Comparison of ENCODE assay signal across 1 cellular context in the genomic region with DNA sequence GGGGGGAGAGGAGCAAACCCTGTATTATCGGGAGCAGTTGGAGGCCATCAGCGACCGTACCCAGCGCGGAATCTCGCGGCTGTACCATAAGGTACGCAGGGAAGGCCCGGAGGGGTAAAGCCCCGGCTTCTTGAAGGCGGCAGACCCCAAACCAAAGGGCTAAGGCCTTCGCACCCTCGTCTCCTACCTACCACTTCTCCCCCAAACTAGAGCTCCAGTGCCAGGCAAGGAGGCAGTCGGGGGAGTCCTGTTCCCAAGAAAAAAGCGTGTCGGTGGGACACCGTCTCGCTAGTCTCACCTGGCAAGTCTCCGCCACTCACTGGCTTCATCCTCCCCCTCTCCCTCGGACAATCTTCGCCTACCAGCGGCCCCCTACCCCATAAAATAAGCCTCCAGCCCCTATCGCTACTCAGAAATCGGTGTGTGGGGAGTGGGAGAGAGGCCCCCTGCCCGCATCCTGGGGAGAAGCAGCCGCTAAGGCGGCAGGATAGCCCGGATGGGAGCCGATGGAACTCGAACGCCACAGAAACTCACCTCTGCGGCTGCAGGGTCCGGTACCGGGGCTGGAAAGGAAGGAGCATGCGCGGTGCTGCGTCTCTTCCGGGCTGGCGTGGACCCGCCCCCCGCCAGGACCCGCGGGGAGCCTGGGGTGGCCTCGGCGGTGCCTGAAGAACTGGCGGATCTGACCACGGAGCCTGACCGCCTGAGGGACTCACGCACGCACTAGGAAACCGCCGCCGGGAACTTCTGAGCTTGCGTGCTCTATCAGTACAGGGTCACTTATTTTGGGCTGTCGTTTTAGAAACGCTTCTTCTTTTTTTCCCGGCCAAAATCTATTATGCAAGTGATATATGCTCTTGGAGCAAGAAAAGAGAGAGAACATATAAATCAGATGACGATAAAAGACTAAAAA.
TF ChIP-seq lines count a peak whose summit lies in the region.

TSS of gene RPS10 (minus strand) at position 572 of the 913 bp plus-strand sequence. CDS start 848 bp downstream, outside the sequence.

TF ChIP-seq in HepG2, 621 proteins besides CTCF, POLR2A, EP300 and RAD21 (continues in another document):
- TF ChIP-seq, protein P1, sequence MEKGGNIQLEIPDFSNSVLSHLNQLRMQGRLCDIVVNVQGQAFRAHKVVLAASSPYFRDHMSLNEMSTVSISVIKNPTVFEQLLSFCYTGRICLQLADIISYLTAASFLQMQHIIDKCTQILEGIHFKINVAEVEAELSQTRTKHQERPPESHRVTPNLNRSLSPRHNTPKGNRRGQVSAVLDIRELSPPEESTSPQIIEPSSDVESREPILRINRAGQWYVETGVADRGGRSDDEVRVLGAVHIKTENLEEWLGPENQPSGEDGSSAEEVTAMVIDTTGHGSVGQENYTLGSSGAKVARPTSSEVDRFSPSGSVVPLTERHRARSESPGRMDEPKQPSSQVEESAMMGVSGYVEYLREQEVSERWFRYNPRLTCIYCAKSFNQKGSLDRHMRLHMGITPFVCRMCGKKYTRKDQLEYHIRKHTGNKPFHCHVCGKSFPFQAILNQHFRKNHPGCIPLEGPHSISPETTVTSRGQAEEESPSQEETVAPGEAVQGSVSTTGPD (CRISPR knock-in tag; IDR thresholded peaks at IDR 0.05): no peak
- TF ChIP-seq NFRKB (IDR thresholded peaks at IDR 0.05): no peak
- peak; percentile 80; the same call in 1 of the 2 replicates for TF ChIP-seq ZNF746 (CRISPR knock-in tag; IDR thresholded peaks at IDR 0.05)
- no peak for TF ChIP-seq ZNF775 (CRISPR knock-in tag; IDR thresholded peaks at IDR 0.05; ENCODE audit: borderline replicate concordance)
- TF ChIP-seq, protein P2, sequence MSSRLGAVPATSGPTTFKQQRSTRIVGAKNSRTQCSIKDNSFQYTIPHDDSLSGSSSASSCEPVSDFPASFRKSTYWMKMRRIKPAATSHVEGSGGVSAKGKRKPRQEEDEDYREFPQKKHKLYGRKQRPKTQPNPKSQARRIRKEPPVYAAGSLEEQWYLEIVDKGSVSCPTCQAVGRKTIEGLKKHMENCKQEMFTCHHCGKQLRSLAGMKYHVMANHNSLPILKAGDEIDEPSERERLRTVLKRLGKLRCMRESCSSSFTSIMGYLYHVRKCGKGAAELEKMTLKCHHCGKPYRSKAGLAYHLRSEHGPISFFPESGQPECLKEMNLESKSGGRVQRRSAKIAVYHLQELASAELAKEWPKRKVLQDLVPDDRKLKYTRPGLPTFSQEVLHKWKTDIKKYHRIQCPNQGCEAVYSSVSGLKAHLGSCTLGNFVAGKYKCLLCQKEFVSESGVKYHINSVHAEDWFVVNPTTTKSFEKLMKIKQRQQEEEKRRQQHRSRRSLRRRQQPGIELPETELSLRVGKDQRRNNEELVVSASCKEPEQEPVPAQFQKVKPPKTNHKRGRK (CRISPR knock-in tag; IDR thresholded peaks at IDR 0.05): no peak
- TF ChIP-seq, protein P3, sequence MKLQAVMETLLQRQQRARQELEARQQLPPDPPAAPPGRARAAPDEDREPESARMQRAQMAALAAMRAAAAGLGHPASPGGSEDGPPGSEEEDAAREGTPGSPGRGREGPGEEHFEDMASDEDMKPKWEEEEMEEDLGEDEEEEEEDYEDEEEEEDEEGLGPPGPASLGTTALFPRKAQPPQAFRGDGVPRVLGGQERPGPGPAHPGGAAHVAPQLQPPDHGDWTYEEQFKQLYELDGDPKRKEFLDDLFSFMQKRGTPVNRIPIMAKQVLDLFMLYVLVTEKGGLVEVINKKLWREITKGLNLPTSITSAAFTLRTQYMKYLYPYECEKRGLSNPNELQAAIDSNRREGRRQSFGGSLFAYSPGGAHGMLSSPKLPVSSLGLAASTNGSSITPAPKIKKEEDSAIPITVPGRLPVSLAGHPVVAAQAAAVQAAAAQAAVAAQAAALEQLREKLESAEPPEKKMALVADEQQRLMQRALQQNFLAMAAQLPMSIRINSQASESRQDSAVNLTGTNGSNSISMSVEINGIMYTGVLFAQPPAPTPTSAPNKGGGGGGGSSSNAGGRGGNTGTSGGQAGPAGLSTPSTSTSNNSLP (IDR thresholded peaks at IDR 0.05; ENCODE audit: low read depth, low read length): no peak
- TF ChIP-seq ZXDC (CRISPR knock-in tag; IDR thresholded peaks at IDR 0.05): peak; percentile 79; the same call in 1 of the 2 replicates
- no peak for TF ChIP-seq BCLAF1 (IDR thresholded peaks at IDR 0.05)
- TF ChIP-seq, protein P4, sequence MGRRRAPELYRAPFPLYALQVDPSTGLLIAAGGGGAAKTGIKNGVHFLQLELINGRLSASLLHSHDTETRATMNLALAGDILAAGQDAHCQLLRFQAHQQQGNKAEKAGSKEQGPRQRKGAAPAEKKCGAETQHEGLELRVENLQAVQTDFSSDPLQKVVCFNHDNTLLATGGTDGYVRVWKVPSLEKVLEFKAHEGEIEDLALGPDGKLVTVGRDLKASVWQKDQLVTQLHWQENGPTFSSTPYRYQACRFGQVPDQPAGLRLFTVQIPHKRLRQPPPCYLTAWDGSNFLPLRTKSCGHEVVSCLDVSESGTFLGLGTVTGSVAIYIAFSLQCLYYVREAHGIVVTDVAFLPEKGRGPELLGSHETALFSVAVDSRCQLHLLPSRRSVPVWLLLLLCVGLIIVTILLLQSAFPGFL (CRISPR knock-in tag; IDR thresholded peaks at IDR 0.05): no peak
- TF ChIP-seq BCL3 (CRISPR knock-in tag; IDR thresholded peaks at IDR 0.05): peak; percentile 66; the same call in 1 of the 2 replicates
- no peak for TF ChIP-seq SNAPC2 (CRISPR knock-in tag; IDR thresholded peaks at IDR 0.05)
- TF ChIP-seq HOXA3 (CRISPR knock-in tag; IDR thresholded peaks at IDR 0.05): peak; percentile 77
- peak; percentile 69; the same call in 1 of the 2 replicates for TF ChIP-seq ZNF839 (CRISPR knock-in tag; IDR thresholded peaks at IDR 0.05; ENCODE audit: borderline replicate concordance)
- TF ChIP-seq RAD51 (IDR thresholded peaks at IDR 0.05; ENCODE audit: borderline replicate concordance): no peak
- TF ChIP-seq LCORL (IDR thresholded peaks at IDR 0.05): no peak
- 0 out of 2 replicates have a peak, but pooled peaks have one; percentile 8 for TF ChIP-seq LCORL (CRISPR knock-in tag; IDR thresholded peaks at IDR 0.05)
- TF ChIP-seq HCFC1 (IDR thresholded peaks at IDR 0.05; ENCODE audit: low read depth, low read length): peak; percentile 39; the same call in 1 of the 2 replicates
- TF ChIP-seq ZNF607 (CRISPR knock-in tag; IDR thresholded peaks at IDR 0.05; ENCODE audit: borderline replicate concordance): peak; percentile 80; the same call in 1 of the 2 replicates
- no peak for TF ChIP-seq ZNF646 (CRISPR knock-in tag; IDR thresholded peaks at IDR 0.05)
- no peak for TF ChIP-seq ZBTB3 (CRISPR knock-in tag; IDR thresholded peaks at IDR 0.05; ENCODE audit: borderline replicate concordance, low read depth)
- peak; percentile 28; the same call in 1 of the 2 replicates for TF ChIP-seq ZNF263 (CRISPR knock-in tag; IDR thresholded peaks at IDR 0.05)
- TF ChIP-seq TOPORS (CRISPR knock-in tag; IDR thresholded peaks at IDR 0.05): peak; percentile 81; the same call in 1 of the 2 replicates
- no peak; the same call in 1 of the 2 replicates for TF ChIP-seq NR2C2 (CRISPR knock-in tag; IDR thresholded peaks at IDR 0.05; ENCODE audit: borderline replicate concordance)
- TF ChIP-seq KDM6A (CRISPR knock-in tag; IDR thresholded peaks at IDR 0.05; ENCODE audit: low read depth): no peak
- TF ChIP-seq BHLHE40 (IDR thresholded peaks at IDR 0.05; ENCODE audit: low read length): no peak
- TF ChIP-seq KAT2B (IDR thresholded peaks at IDR 0.05; ENCODE audit: borderline replicate concordance, low read depth, low read length): no peak
- TF ChIP-seq ZNF431 (CRISPR knock-in tag; IDR thresholded peaks at IDR 0.05; ENCODE audit: borderline replicate concordance, low read depth): peak; percentile 83; the same call in 1 of the 2 replicates
